1 cellular context compared by ENCODE assay signal in the genomic region with DNA sequence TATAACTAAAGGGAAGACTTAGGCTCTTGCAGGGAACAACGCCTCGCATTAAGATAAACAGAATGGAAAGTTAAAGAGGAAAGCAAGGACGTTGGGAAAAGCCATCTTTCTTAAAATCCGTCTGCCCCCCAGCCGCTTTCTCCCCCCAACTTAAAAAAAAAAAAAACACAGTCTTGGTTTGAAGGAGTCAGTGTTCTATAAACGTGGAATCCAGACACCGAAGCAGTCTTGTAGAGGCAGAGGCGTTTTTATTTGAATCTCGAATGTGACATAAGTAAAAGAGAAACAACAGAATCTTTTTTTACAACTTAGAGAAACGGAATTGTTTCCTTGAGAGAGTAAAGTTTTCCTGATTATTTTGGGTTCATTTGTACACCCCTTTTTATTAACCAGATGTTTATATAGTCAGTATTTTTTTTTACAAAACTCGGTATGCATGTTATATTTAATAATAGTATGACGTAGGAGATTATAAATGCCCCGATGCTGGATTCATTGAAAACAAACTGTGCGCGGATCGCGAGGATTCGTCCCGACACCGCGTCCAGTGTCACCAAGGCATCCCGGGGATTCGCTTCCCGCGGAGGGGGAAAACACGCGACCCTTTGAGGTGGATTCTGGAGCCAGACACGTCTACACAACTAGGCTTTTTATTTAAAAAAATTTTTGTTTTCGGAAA.
TF ChIP-seq lines count a peak whose summit lies in the region.

No MANE protein-coding gene starts in this region.

TF ChIP-seq in HEK293, 187 proteins besides CTCF, POLR2A, EP300 and RAD21 (continued from another document):
- no peak for TF ChIP-seq ZNF23 (tag by site-specific recombination; IDR thresholded peaks at IDR 0.05; ENCODE audit: borderline replicate concordance)
TF ChIP-seq in HEK293: peak in this region for 7.
